In the genomic region with DNA sequence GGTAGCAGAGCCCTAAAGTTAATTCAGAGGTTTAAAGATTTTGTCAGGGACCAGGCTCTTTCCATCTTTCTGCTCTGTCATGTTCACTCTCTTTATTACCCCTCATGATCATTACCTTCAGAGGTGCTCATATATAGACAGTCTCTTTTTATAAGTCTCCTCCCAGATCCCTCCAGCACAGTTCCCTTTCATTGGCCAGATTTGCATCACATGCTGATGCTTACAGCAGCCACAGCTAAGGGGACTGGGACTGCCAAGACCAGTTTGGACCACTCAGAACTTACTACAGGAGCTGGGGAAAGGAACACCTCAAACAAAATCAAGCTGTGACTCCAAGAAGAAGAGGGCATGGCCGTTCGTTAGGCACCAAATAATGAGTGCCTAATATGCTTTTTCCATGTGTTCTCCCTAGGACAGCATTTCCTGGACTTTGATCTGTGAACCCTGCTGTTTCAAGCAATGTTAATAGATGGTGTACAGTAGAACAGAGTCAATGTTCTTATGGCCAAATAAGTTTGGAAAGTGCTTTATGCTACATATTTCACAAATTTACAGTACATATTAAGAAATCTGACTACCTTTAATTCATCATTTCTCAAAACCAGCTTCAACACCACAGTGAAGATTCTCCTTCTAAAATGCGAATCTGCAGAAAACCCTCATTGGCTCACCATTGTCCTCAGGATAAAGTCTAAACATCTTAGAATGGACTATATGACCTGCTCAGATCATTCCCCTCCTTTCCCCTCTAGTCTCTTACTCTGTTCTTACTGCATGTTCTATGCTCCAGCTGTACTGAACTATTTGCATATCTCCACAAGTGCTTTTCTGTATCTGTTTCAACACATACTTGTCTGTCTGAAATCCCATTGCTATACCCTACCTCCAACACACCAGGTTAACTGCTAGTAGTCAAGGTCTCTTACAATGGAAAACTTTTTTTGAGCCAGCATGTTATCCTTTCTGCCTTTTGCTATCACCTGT, we compare ENCODE assay signal across 23 cellular contexts. TPM values are rescaled to one million over a fixed set of nuclear protein-coding genes. Genes with fewer than 3 reads are reported as not detected.
DNase-seq lines count a peak whose midpoint lies in the region; ATAC-seq and TF ChIP-seq lines count a peak whose summit lies in the region.
"Had no signal": no experiment of that assay in that cellular context is flagged by ENCODE, and none has a peak within 500 bp of the region (broad histone marks: within the 10 kb centered on the region; RNA-seq: fewer than 3 reads in every experiment).

No MANE protein-coding gene starts in this region.

- CTCF ChIA-PET in naive thymus-derived CD4-positive, alpha-beta T cell (lab: Charles Lee): interaction anchor here (0.6 to 2.2 kb wide), 6 partner anchors 10 to 103 kb away, joined by 3 to 9 read pairs (median 6); no protein-coding TSS in a partner anchor

- ATAC-seq in GM18873 (IDR thresholded peaks at IDR 0.05; ENCODE audit: low FRiP score, unreplicated experiment) (peak; percentile 63), GM23338 (no peak), HG02763 (IDR thresholded peaks at IDR 0.05; ENCODE audit: unreplicated experiment) (no peak)
- no peak for ATAC-seq in naive thymus-derived CD4-positive, alpha-beta T cell
- ATAC-seq: stimulated activated naive CD8-positive, alpha-beta T cell treated with anti-CD3 and anti-CD28 coated beads, Interleukin-15, amount 100 ng/mL, for 72 hours had no signal

- no peaks in the 10 kb centered on the region for H4K20me1 ChIP-seq in GM23338 (replicated peaks; ENCODE audit: insufficient read depth)

- H3K27ac ChIP-seq in GM23338 (ENCODE audit: low read depth): no peak overlapping the region
- H3K27ac ChIP-seq in naive thymus-derived CD4-positive, alpha-beta T cell (ENCODE audit: low read depth, low read length): no peak overlapping the region
- H3K27ac ChIP-seq: tibial nerve had no signal

- 0 out of 2 replicates have a peak overlapping the region, but pooled peaks have one; percentile 18 for H2AFZ ChIP-seq in GM23338

- no peak overlapping the region for H3K4me3 Mint-ChIP-seq in GM23338
- H3K4me3 Mint-ChIP-seq in naive thymus-derived CD4-positive, alpha-beta T cell: no peak overlapping the region
- H3K4me3 Mint-ChIP-seq: activated CD4-positive, alpha-beta memory T cell treated with anti-CD3 and anti-CD28 coated beads for 36 hours; activated naive CD8-positive, alpha-beta T cell treated with anti-CD3 and anti-CD28 coated beads, Interleukin-2, amount 10 ng/mL, durations not matched to agents 7 days and 5 days; stimulated activated naive CD8-positive, alpha-beta T cell treated with anti-CD3 and anti-CD28 coated beads, Interleukin-15, amount 100 ng/mL, for 72 hours had no signal

- H3K4me2 ChIP-seq in GM23338: no peak overlapping the region

- H3K4me1 ChIP-seq in GM23338 (ENCODE audit: insufficient read depth): no peaks in the 10 kb centered on the region
- no peaks in the 10 kb centered on the region for H3K4me1 ChIP-seq in naive thymus-derived CD4-positive, alpha-beta T cell (ENCODE audit: control insufficient read depth in 2 of 2, insufficient read depth in 2 of 2, low read length in 2 of 2)

- no peaks in the 10 kb centered on the region for H3K9me3 ChIP-seq in naive thymus-derived CD4-positive, alpha-beta T cell (ENCODE audit: control insufficient read depth in 2 of 3, low read length in 3 of 3)
- H3K9me3 ChIP-seq: tibial nerve had no signal

- H3K27me3 ChIP-seq in GM23338 (ENCODE audit: insufficient read depth): no peaks in the 10 kb centered on the region
- no peaks in the 10 kb centered on the region for H3K27me3 ChIP-seq in naive thymus-derived CD4-positive, alpha-beta T cell (ENCODE audit: control insufficient read depth in 2 of 2, insufficient read depth in 2 of 2, low read length in 2 of 2)
- H3K27me3 ChIP-seq: tibial nerve had no signal

- intact Hi-C loops in naive thymus-derived CD4-positive, alpha-beta T cell (cut with micrococcal nuclease): loop anchor here in 1 of 2 donors (2.0 kb wide), 1 partner anchor 19 kb away; no protein-coding TSS in a partner anchor

- no peaks in the 10 kb centered on the region for H3K36me3 ChIP-seq in GM23338 (ENCODE audit: insufficient read depth)
- no peaks in the 10 kb centered on the region for H3K36me3 ChIP-seq in naive thymus-derived CD4-positive, alpha-beta T cell (ENCODE audit: control insufficient read depth in 2 of 3, insufficient read depth in 3 of 3, low read length in 3 of 3)
- H3K36me3 ChIP-seq: tibial nerve had no signal

- no peak for TF ChIP-seq CTCF in GM23338 (conservative IDR thresholded peaks at IDR 0.05; ENCODE audit: low read depth in 2 of 2)

- POLR2A ChIA-PET in naive thymus-derived CD4-positive, alpha-beta T cell (lab: Charles Lee): interaction anchor here (1.1 kb wide), 1 partner anchor 25 kb away, joined by 4 read pairs; no protein-coding TSS in a partner anchor

- H3K4me3 ChIP-seq in GM23338: no peak overlapping the region
- H3K4me3 ChIP-seq in naive thymus-derived CD4-positive, alpha-beta T cell (ENCODE audit: low read length): no peak overlapping the region
- H3K4me3 ChIP-seq: lung, tibial nerve had no signal

- no peaks in the 10 kb centered on the region for H3F3A ChIP-seq in GM23338 (replicated peaks; ENCODE audit: low read depth)

- no peaks in the 10 kb centered on the region; the same call in 2 of the 3 replicates for H3K4me1 Mint-ChIP-seq in GM23338
- peaks cover 0 to 26% (median 18%) of the 10 kb centered on the region in 7 donors for H3K4me1 Mint-ChIP-seq in naive thymus-derived CD4-positive, alpha-beta T cell

- H3K9me3 Mint-ChIP-seq in GM23338: no peaks in the 10 kb centered on the region
- peaks cover 0 to 7% (median 0%) of the 10 kb centered on the region in 11 donors for H3K9me3 Mint-ChIP-seq in naive thymus-derived CD4-positive, alpha-beta T cell
- H3K9me3 Mint-ChIP-seq: activated CD4-positive, alpha-beta memory T cell treated with anti-CD3 and anti-CD28 coated beads for 36 hours; activated naive CD8-positive, alpha-beta T cell treated with anti-CD3 and anti-CD28 coated beads, Interleukin-2, amount 10 ng/mL, durations not matched to agents 7 days and 5 days; stimulated activated naive CD8-positive, alpha-beta T cell treated with anti-CD3 and anti-CD28 coated beads, Interleukin-15, amount 100 ng/mL, for 72 hours had no signal

- H3K27me3 Mint-ChIP-seq in GM23338 (ENCODE audit: insufficient read depth, low read depth, poor library complexity): no peaks in the 10 kb centered on the region
- H3K27me3 Mint-ChIP-seq in naive thymus-derived CD4-positive, alpha-beta T cell: no peaks in the 10 kb centered on the region
- H3K27me3 Mint-ChIP-seq: activated CD4-positive, alpha-beta memory T cell treated with anti-CD3 and anti-CD28 coated beads for 36 hours; activated naive CD8-positive, alpha-beta T cell treated with anti-CD3 and anti-CD28 coated beads, Interleukin-2, amount 10 ng/mL, durations not matched to agents 7 days and 5 days; stimulated activated naive CD8-positive, alpha-beta T cell treated with anti-CD3 and anti-CD28 coated beads, Interleukin-15, amount 100 ng/mL, for 72 hours had no signal

- H3K36me3 Mint-ChIP-seq in GM23338 (ENCODE audit: low read depth): no peaks in the 10 kb centered on the region
- peaks cover 0 to 21% (median 0%) of the 10 kb centered on the region in 5 donors for H3K36me3 Mint-ChIP-seq in naive thymus-derived CD4-positive, alpha-beta T cell

- DNase-seq in GM23338 (ENCODE audit: low spot score): no peak
- DNase-seq in NCI-H526 treated with DMSO at 0.1 percent for 48 hours (lab: John Stamatoyannopoulos, UW): peak; percentile 74
- DNase-seq in naive thymus-derived CD4-positive, alpha-beta T cell: no peak
- no peak for DNase-seq in NCI-H146 treated with DMSO at 0.1 percent for 48 hours (lab: John Stamatoyannopoulos, UW; ENCODE audit: unreplicated experiment)
- DNase-seq in NCI-H2107 (lab: John Stamatoyannopoulos, UW): no peak
- DNase-seq: activated CD4-positive, alpha-beta memory T cell treated with anti-CD3 and anti-CD28 coated beads for 36 hours; activated naive CD8-positive, alpha-beta T cell treated with anti-CD3 and anti-CD28 coated beads, Interleukin-2, amount 10 ng/mL, durations not matched to agents 7 days and 5 days; DND-41; effector CD8-positive, alpha-beta T cell; NCI-H146; NCI-H345; occipital lobe; retina; stimulated activated CD4-positive, alpha-beta T cell treated with anti-CD3 and anti-CD28 coated beads, Interleukin-4, amount 100 ng/mL, for 4 hours; stimulated activated naive CD8-positive, alpha-beta T cell treated with anti-CD3 and anti-CD28 coated beads, Interleukin-15, amount 100 ng/mL, for 72 hours; T-helper 2 cell had no signal

- H3K9me2 ChIP-seq in GM23338 (ENCODE audit: insufficient read depth): no peaks in the 10 kb centered on the region

- no peaks in the 10 kb centered on the region for H3K79me2 ChIP-seq in GM23338 (replicated peaks; ENCODE audit: insufficient read depth)

- no peak overlapping the region for H3K27ac Mint-ChIP-seq in GM23338
- peak overlapping the region in 8 of 9 donors; percentile 6 to 83 (median 30) for H3K27ac Mint-ChIP-seq in naive thymus-derived CD4-positive, alpha-beta T cell
- H3K27ac Mint-ChIP-seq: activated CD4-positive, alpha-beta memory T cell treated with anti-CD3 and anti-CD28 coated beads for 36 hours; activated naive CD8-positive, alpha-beta T cell treated with anti-CD3 and anti-CD28 coated beads, Interleukin-2, amount 10 ng/mL, durations not matched to agents 7 days and 5 days; stimulated activated naive CD8-positive, alpha-beta T cell treated with anti-CD3 and anti-CD28 coated beads, Interleukin-15, amount 100 ng/mL, for 72 hours had no signal

TF ChIP-seq in GM23338, 12 proteins besides CTCF, POLR2A, EP300 and RAD21 (continues in another document):
- TF ChIP-seq, protein P1, sequence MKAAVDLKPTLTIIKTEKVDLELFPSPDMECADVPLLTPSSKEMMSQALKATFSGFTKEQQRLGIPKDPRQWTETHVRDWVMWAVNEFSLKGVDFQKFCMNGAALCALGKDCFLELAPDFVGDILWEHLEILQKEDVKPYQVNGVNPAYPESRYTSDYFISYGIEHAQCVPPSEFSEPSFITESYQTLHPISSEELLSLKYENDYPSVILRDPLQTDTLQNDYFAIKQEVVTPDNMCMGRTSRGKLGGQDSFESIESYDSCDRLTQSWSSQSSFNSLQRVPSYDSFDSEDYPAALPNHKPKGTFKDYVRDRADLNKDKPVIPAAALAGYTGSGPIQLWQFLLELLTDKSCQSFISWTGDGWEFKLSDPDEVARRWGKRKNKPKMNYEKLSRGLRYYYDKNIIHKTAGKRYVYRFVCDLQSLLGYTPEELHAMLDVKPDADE (IDR thresholded peaks at IDR 0.05): no peak
- TF ChIP-seq ZNF331 (CRISPR knock-in tag; IDR thresholded peaks at IDR 0.05; ENCODE audit: low read depth): no peak

RNA-seq across cellular contexts. Expression of a gene that starts 3.4 kb away (rescaled TPM):
- total RNA-seq in GM23338 (2014; rRNA removed; shearing (Covaris generic)): 1.0 TPM in 1 of 2 replicates, not detected in the other
- 9.1 and 10.8 TPM in 2 replicates for polyA plus RNA-seq in GM23338 (2016; fragmentation: Nextera tagmentation; extraction: Ambion mirVana)
- total RNA-seq in naive thymus-derived CD4-positive, alpha-beta T cell: not detected
- 1 to 10 TPM; 1.6 to 2.0 TPM for polyA plus RNA-seq in naive thymus-derived CD4-positive, alpha-beta T cell
- total RNA-seq: activated CD4-positive, alpha-beta memory T cell treated with anti-CD3 and anti-CD28 coated beads for 36 hours; activated naive CD8-positive, alpha-beta T cell treated with anti-CD3 and anti-CD28 coated beads, Interleukin-2, amount 10 ng/mL, durations not matched to agents 7 days and 5 days; chondrocyte; frontal cortex; lung; occipital lobe had no signal
- polyA plus RNA-seq: keratinocyte had no signal
